28 cellular contexts compared by ENCODE assay signal in genomic region chr7:76196786-76197185, GRCh38. TPM values are rescaled to one million over a fixed set of nuclear protein-coding genes. Genes with fewer than 3 reads are reported as not detected.
DNase-seq lines count a peak whose midpoint lies in the region; ATAC-seq and TF ChIP-seq lines count a peak whose summit lies in the region.
"Had no signal": no experiment of that assay in that cellular context is flagged by ENCODE, and none has a peak within 500 bp of the region (broad histone marks: within the 10 kb centered on the region; RNA-seq: fewer than 3 reads in every experiment).

No MANE protein-coding gene starts in this region.

- H3K36me3 Mint-ChIP-seq in T-helper 1 cell treated with Interleukin-12 subunit alpha and Interleukin-12 subunit beta and Interleukin-4 antibody, amounts not matched to agents 30 μg/mL and 1 μg/mL, for 36 hours (ENCODE audit: low read depth): no peaks in the 10 kb centered on the region
- H3K36me3 Mint-ChIP-seq in glutamatergic neuron (ENCODE audit: unreplicated experiment): no peaks in the 10 kb centered on the region
- H3K36me3 Mint-ChIP-seq: CD14-positive monocyte; CD8-positive, alpha-beta memory T cell had no signal

- H3K27ac ChIP-seq in WERI-Rb-1: peak overlapping the region; percentile 82
- H3K27ac ChIP-seq in lower lobe of right lung: no peak overlapping the region
- H3K27ac ChIP-seq: GM23248, HL-60, KMS-11, SK-N-MC had no signal

- peaks cover under 1% of the 10 kb centered on the region for H3K9me3 ChIP-seq in WERI-Rb-1 (ENCODE audit: severe bottlenecking)
- H3K9me3 ChIP-seq in lower lobe of right lung: peaks cover 3% of the 10 kb centered on the region
- H3K9me3 ChIP-seq: BE2C had no signal

- H3K9me3 Mint-ChIP-seq in T-helper 1 cell treated with Interleukin-12 subunit alpha and Interleukin-12 subunit beta and Interleukin-4 antibody, amounts not matched to agents 30 μg/mL and 1 μg/mL, for 36 hours: no peaks in the 10 kb centered on the region
- H3K9me3 Mint-ChIP-seq in glutamatergic neuron (ENCODE audit: unreplicated experiment): peaks cover 10% of the 10 kb centered on the region
- H3K9me3 Mint-ChIP-seq: IgD-negative memory B cell had no signal

- H3K27me3 Mint-ChIP-seq in T-helper 1 cell treated with Interleukin-12 subunit alpha and Interleukin-12 subunit beta and Interleukin-4 antibody, amounts not matched to agents 30 μg/mL and 1 μg/mL, for 36 hours (ENCODE audit: low read depth): no peaks in the 10 kb centered on the region
- H3K27me3 Mint-ChIP-seq in glutamatergic neuron (ENCODE audit: unreplicated experiment): peaks cover 10% of the 10 kb centered on the region

- no peaks in the 10 kb centered on the region for H3K4me1 ChIP-seq in lower lobe of right lung

- TF ChIP-seq CTCF in WERI-Rb-1 (IDR thresholded peaks at IDR 0.05; ENCODE audit: low read depth, low read length): no peak
- no peak for TF ChIP-seq CTCF in glutamatergic neuron (IDR thresholded peaks at IDR 0.05; ENCODE audit: partially characterized antibody, unreplicated experiment)
- no peak for TF ChIP-seq CTCF in lower lobe of right lung (IDR thresholded peaks at IDR 0.05)
- no peak for TF ChIP-seq CTCF in GM20000 (IDR thresholded peaks at IDR 0.05; ENCODE audit: extremely low read depth, missing control alignments)

- H3K4me3 ChIP-seq in WERI-Rb-1 (ENCODE audit: low read depth, low read length) (no peak overlapping the region), lower lobe of right lung (no peak overlapping the region)
- H3K4me3 ChIP-seq: GM23248, SK-N-MC had no signal

- H3K36me3 ChIP-seq in WERI-Rb-1 (no peaks in the 10 kb centered on the region), lower lobe of right lung (no peaks in the 10 kb centered on the region)
- H3K36me3 ChIP-seq: BE2C had no signal

- no peaks in the 10 kb centered on the region for H3K4me1 Mint-ChIP-seq in T-helper 1 cell treated with Interleukin-12 subunit alpha and Interleukin-12 subunit beta and Interleukin-4 antibody, amounts not matched to agents 30 μg/mL and 1 μg/mL, for 36 hours (ENCODE audit: low read depth)
- H3K4me1 Mint-ChIP-seq in glutamatergic neuron (ENCODE audit: low read depth, unreplicated experiment): peaks cover 34% of the 10 kb centered on the region
- H3K4me1 Mint-ChIP-seq: CD14-positive monocyte; CD8-positive, alpha-beta memory T cell; IgD-negative memory B cell had no signal

- ATAC-seq in GM21723 (IDR thresholded peaks at IDR 0.05; ENCODE audit: unreplicated experiment): no peak
- no peak for ATAC-seq in lower lobe of right lung

- H3K27ac Mint-ChIP-seq in T-helper 1 cell treated with Interleukin-12 subunit alpha and Interleukin-12 subunit beta and Interleukin-4 antibody, amounts not matched to agents 30 μg/mL and 1 μg/mL, for 36 hours: peak overlapping the region; percentile 31
- peak overlapping the region; percentile 60 for H3K27ac Mint-ChIP-seq in glutamatergic neuron (ENCODE audit: unreplicated experiment)
- H3K27ac Mint-ChIP-seq: CD14-positive monocyte, IgD-negative memory B cell had no signal

- H3K27me3 ChIP-seq in WERI-Rb-1 (ENCODE audit: insufficient read depth, low read depth, severe bottlenecking) (no peaks in the 10 kb centered on the region), lower lobe of right lung (ENCODE audit: low read depth) (peaks cover 13% of the 10 kb centered on the region)
- H3K27me3 ChIP-seq: BE2C had no signal

- intact Hi-C loops in lower lobe of right lung (cut with DNase I): no loop called here

- DNase-seq in T-helper 1 cell (no peak), WERI-Rb-1 (peak; percentile 90), glutamatergic neuron (no peak), erythroblast (lab: John Stamatoyannopoulos, UW) (no peak), lower lobe of right lung (no peak), GM20000 (ENCODE audit: low spot score) (no peak)
- DNase-seq: 8988T; ACHN; BE2C; CD8-positive, alpha-beta memory T cell; DMS153; DND-41; GM23248; HCEC 1CT; NCI-H1092; NCI-H1417 treated with DMSO at 0.1 percent for 48 hours; NCI-H187 treated with DMSO at 0.1 percent for 48 hours; NCI-H2171 treated with DMSO at 0.1 percent for 48 hours; NCI-H345; NCI-H510A treated with DMSO at 0.1 percent for 48 hours; SIG-M5 had no signal

- TF ChIP-seq POLR2A in erythroblast (IDR thresholded peaks at IDR 0.05; ENCODE audit: low read length): no peak

- H3K4me3 Mint-ChIP-seq in T-helper 1 cell treated with Interleukin-12 subunit alpha and Interleukin-12 subunit beta and Interleukin-4 antibody, amounts not matched to agents 30 μg/mL and 1 μg/mL, for 36 hours: no peak overlapping the region
- peak overlapping the region; percentile 32 for H3K4me3 Mint-ChIP-seq in glutamatergic neuron (ENCODE audit: unreplicated experiment)
- H3K4me3 Mint-ChIP-seq: CD14-positive monocyte; CD8-positive, alpha-beta memory T cell; IgD-negative memory B cell had no signal

RNA-seq across cellular contexts. Expression of gene SRRM3, which starts 4.9 kb away (rescaled TPM):
- total RNA-seq in glutamatergic neuron (ENCODE audit: unreplicated experiment) (154 TPM), lower lobe of right lung (0.86 TPM)
- total RNA-seq: CD8-positive, alpha-beta memory T cell had no signal

Comparison
In these comparisons a context has a peak if more than half of its experiments do, and no peak if none do; other contexts are left out.
1. RNA of gene SRRM3, which starts 4.9 kb away (total RNA-seq): 154 TPM in glutamatergic neuron (single experiment); 0.86 TPM in lower lobe of right lung (single experiment); every median in the first group is over 10 times any median in the second.